Comparison of ENCODE assay signal across 10 cellular contexts in genomic region chr13:40981949-40982348, GRCh38. TPM values are rescaled to one million over a fixed set of nuclear protein-coding genes. Genes with fewer than 3 reads are reported as not detected.
DNase-seq lines count a peak whose midpoint lies in the region; ATAC-seq and TF ChIP-seq lines count a peak whose summit lies in the region.
"Had no signal": no experiment of that assay in that cellular context is flagged by ENCODE, and none has a peak within 500 bp of the region (broad histone marks: within the 10 kb centered on the region; RNA-seq: fewer than 3 reads in every experiment).

No MANE protein-coding gene starts in this region.

- peak overlapping the region; percentile 22 to 24 for H3K4me3 ChIP-seq in gastroesophageal sphincter

- H3K27ac ChIP-seq in gastroesophageal sphincter, result peak overlapping the region; percentile 43 to 70 (median 50)

- H3K4me3 Mint-ChIP-seq in T-helper 2 cell treated with Interferon-gamma antibody and Interleukin-4, amounts not matched to agents 5 μg/mL and 100 μg/mL, for 36 hours, result peak overlapping the region; percentile 89
- H3K4me3 Mint-ChIP-seq in activated B cell treated with CpG ODN at 0.5 μM for 24 hours, result peak overlapping the region; percentile 87
- peak overlapping the region; percentile 92 to 98 for H3K4me3 Mint-ChIP-seq in stimulated activated naive CD8-positive, alpha-beta T cell treated with anti-CD3 and anti-CD28 coated beads, Interleukin-15, amount 100 ng/mL, for 72 hours

- WGBS in gastroesophageal sphincter (ENCODE audit: low coverage in 1 of 2), 2 donors, result 75 to 78% methylated on average over 4 of the region's 4 CpGs

- H3K27ac Mint-ChIP-seq in T-helper 2 cell treated with Interferon-gamma antibody and Interleukin-4, amounts not matched to agents 5 μg/mL and 100 μg/mL, for 36 hours, result peak overlapping the region; percentile 92
- H3K27ac Mint-ChIP-seq in activated B cell treated with CpG ODN at 0.5 μM for 24 hours, result peak overlapping the region; percentile 86
- peak overlapping the region; percentile 100 for H3K27ac Mint-ChIP-seq in stimulated activated naive CD8-positive, alpha-beta T cell treated with anti-CD3 and anti-CD28 coated beads, Interleukin-15, amount 100 ng/mL, for 72 hours

- intact Hi-C loops in activated B cell treated with CpG ODN at 0.5 μM for 24 hours (cut with micrococcal nuclease), result loop anchor here (1.0 to 10.0 kb wide), 9 partner anchors 8 to 330 kb away; partner anchors contain the start of genes ELF1, FOXO1, KBTBD6 and NAA16

- TF ChIP-seq CTCF in activated B cell treated with CpG ODN at 0.5 μM for 24 hours (IDR thresholded peaks at IDR 0.05), result no peak
- no peak for TF ChIP-seq CTCF in gastroesophageal sphincter (IDR thresholded peaks at IDR 0.05)

- no peaks in the 10 kb centered on the region for H3K27me3 ChIP-seq in gastroesophageal sphincter

- H3K36me3 ChIP-seq in gastroesophageal sphincter, result no peaks in the 10 kb centered on the region

- CTCF ChIA-PET in activated B cell treated with CpG ODN at 0.5 μM for 24 hours (lab: Charles Lee), result interaction anchor here (0.8 to 1.6 kb wide), 4 partner anchors 14 to 74 kb away, joined by 3 to 4 read pairs (median 4); partner anchors contain the start of gene ELF1

- no peak for TF ChIP-seq EP300 in gastroesophageal sphincter (IDR thresholded peaks at IDR 0.05)

- no peaks in the 10 kb centered on the region for H3K27me3 Mint-ChIP-seq in T-helper 2 cell treated with Interferon-gamma antibody and Interleukin-4, amounts not matched to agents 5 μg/mL and 100 μg/mL, for 36 hours (ENCODE audit: low read depth)
- H3K27me3 Mint-ChIP-seq in activated B cell treated with CpG ODN at 0.5 μM for 24 hours, result no peaks in the 10 kb centered on the region
- no peaks in the 10 kb centered on the region for H3K27me3 Mint-ChIP-seq in stimulated activated naive CD8-positive, alpha-beta T cell treated with anti-CD3 and anti-CD28 coated beads, Interleukin-15, amount 100 ng/mL, for 72 hours

- peaks cover 63% of the 10 kb centered on the region for H3K4me1 Mint-ChIP-seq in T-helper 2 cell treated with Interferon-gamma antibody and Interleukin-4, amounts not matched to agents 5 μg/mL and 100 μg/mL, for 36 hours (ENCODE audit: low read depth)
- peaks cover 83% of the 10 kb centered on the region for H3K4me1 Mint-ChIP-seq in activated B cell treated with CpG ODN at 0.5 μM for 24 hours
- H3K4me1 Mint-ChIP-seq in stimulated activated naive CD8-positive, alpha-beta T cell treated with anti-CD3 and anti-CD28 coated beads, Interleukin-15, amount 100 ng/mL, for 72 hours, result peaks cover 42% of the 10 kb centered on the region

- peaks cover 44% of the 10 kb centered on the region for H3K36me3 Mint-ChIP-seq in T-helper 2 cell treated with Interferon-gamma antibody and Interleukin-4, amounts not matched to agents 5 μg/mL and 100 μg/mL, for 36 hours (ENCODE audit: low read depth)
- H3K36me3 Mint-ChIP-seq in activated B cell treated with CpG ODN at 0.5 μM for 24 hours (ENCODE audit: low read depth), result peaks cover 39% of the 10 kb centered on the region

- DNase-seq in T-helper 2 cell treated with Interferon-gamma antibody and Interleukin-4, amounts not matched to agents 5 μg/mL and 100 μg/mL, for 36 hours (ENCODE audit: low spot score), result no peak
- no peak for DNase-seq in T-helper 2 cell
- no peak for DNase-seq in activated B cell treated with CpG ODN at 0.5 μM for 24 hours
- DNase-seq in stimulated activated naive CD8-positive, alpha-beta T cell treated with anti-CD3 and anti-CD28 coated beads, Interleukin-15, amount 100 ng/mL, for 72 hours, result no peak
- no peak for DNase-seq in stimulated activated CD4-positive, alpha-beta T cell treated with anti-CD3 and anti-CD28 coated beads, Interleukin-2, amount 100 ng/mL, for 48 hours
- no peak for DNase-seq in islet precursor cell
- no peak for DNase-seq in NCI-H146 treated with DMSO at 0.1 percent for 48 hours (lab: John Stamatoyannopoulos, UW; ENCODE audit: unreplicated experiment)
- DNase-seq: 8988T, IMR-90 had no signal

- no peaks in the 10 kb centered on the region for H3K9me3 ChIP-seq in gastroesophageal sphincter

- POLR2A ChIA-PET in activated B cell treated with CpG ODN at 0.5 μM for 24 hours (lab: Charles Lee), result interaction anchor here (0.9 to 2.0 kb wide), 5 partner anchors 14 to 75 kb away, joined by 3 to 8 read pairs (median 6); partner anchors contain the start of gene ELF1

- ATAC-seq in activated B cell treated with CpG ODN at 0.5 μM for 24 hours (ENCODE audit: low read depth) (no peak), gastroesophageal sphincter (no peak)
- ATAC-seq in stimulated activated naive CD8-positive, alpha-beta T cell treated with anti-CD3 and anti-CD28 coated beads, Interleukin-15, amount 100 ng/mL, for 72 hours, result no peak

- H3K4me1 ChIP-seq in gastroesophageal sphincter, result peaks cover 14 to 59% (median 19%) of the 10 kb centered on the region in 3 donors

- H3K9me3 Mint-ChIP-seq in T-helper 2 cell treated with Interferon-gamma antibody and Interleukin-4, amounts not matched to agents 5 μg/mL and 100 μg/mL, for 36 hours, result no peaks in the 10 kb centered on the region
- no peaks in the 10 kb centered on the region for H3K9me3 Mint-ChIP-seq in activated B cell treated with CpG ODN at 0.5 μM for 24 hours
- no peaks in the 10 kb centered on the region for H3K9me3 Mint-ChIP-seq in stimulated activated naive CD8-positive, alpha-beta T cell treated with anti-CD3 and anti-CD28 coated beads, Interleukin-15, amount 100 ng/mL, for 72 hours

- no peak for TF ChIP-seq POLR2A in gastroesophageal sphincter (IDR thresholded peaks at IDR 0.05)

RNA-seq across cellular contexts. Expression of gene ELF1, which starts 37.2 kb away (rescaled TPM):
- total RNA-seq in activated B cell treated with CpG ODN at 0.5 μM for 24 hours (129 and 136 TPM in 2 replicates), gastroesophageal sphincter (10 to 100 TPM; 58.2 to 86.6 (median 69.3) TPM)
